13 cellular contexts compared by ENCODE assay signal in the genomic region with DNA sequence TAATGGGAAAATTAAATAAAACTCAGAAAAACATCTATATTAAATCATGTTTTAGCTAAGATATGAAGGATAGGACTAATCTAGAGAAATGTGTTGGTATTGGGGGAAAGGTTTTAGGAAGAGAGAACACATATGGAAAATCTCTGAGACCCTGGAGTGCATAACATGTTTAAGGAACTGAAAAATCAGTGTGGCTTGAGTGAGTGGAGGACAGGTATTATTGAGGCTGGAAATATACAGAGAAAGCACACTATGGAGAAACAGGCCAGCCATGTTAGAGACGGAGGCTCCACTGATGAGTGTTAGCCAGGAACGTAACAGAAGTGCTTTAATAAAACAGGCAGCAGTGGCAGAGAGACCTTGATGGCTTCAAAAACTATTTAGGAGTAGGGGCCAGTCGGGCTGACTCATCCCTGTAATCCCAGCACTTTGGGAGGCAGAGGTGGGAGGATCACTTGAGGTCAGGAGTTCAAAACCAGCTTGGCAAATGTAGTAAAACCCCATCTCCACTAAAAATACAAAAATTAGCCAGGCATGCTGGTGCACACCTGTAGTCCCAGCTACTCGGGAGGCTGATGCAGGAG.
"Had no signal": no experiment of that assay in that cellular context is flagged by ENCODE, and none has a peak within 500 bp of the region (broad histone marks: within the 10 kb centered on the region; RNA-seq: fewer than 3 reads in every experiment).

No MANE protein-coding gene starts in this region.

- H3K9me3 Mint-ChIP-seq: activated CD4-positive, alpha-beta T cell treated with anti-CD3 and anti-CD28 coated beads, Interleukin-2, amount 10 ng/mL, durations not matched to agents 24 days and 14 days; activated naive CD4-positive, alpha-beta T cell treated with anti-CD3 and anti-CD28 coated beads for 36 hours; activated T-helper 17 cell treated with anti-CD3 and anti-CD28 coated beads, Interleukin-2, amount 50 U/mL, for 72 hours; neural crest cell; T-cell had no signal

- H3K27me3 ChIP-seq: gastroesophageal sphincter, pancreas, tibial nerve had no signal

- H3K36me3 Mint-ChIP-seq: T-cell had no signal

- H3K27ac Mint-ChIP-seq: activated CD4-positive, alpha-beta T cell treated with anti-CD3 and anti-CD28 coated beads, Interleukin-2, amount 10 ng/mL, durations not matched to agents 24 days and 14 days; activated naive CD4-positive, alpha-beta T cell treated with anti-CD3 and anti-CD28 coated beads for 36 hours; activated T-helper 17 cell treated with anti-CD3 and anti-CD28 coated beads, Interleukin-2, amount 50 U/mL, for 72 hours; T-cell had no signal

- H3K4me3 Mint-ChIP-seq: activated CD4-positive, alpha-beta T cell treated with anti-CD3 and anti-CD28 coated beads, Interleukin-2, amount 10 ng/mL, durations not matched to agents 24 days and 14 days; activated naive CD4-positive, alpha-beta T cell treated with anti-CD3 and anti-CD28 coated beads for 36 hours; activated T-helper 17 cell treated with anti-CD3 and anti-CD28 coated beads, Interleukin-2, amount 50 U/mL, for 72 hours; neural crest cell; T-cell had no signal

- H3K9me3 ChIP-seq: gastroesophageal sphincter, pancreas, tibial nerve had no signal

- DNase-seq: activated CD4-positive, alpha-beta T cell treated with anti-CD3 and anti-CD28 coated beads, Interleukin-2, amount 10 ng/mL, durations not matched to agents 24 days and 14 days; activated naive CD4-positive, alpha-beta T cell treated with anti-CD3 and anti-CD28 coated beads for 36 hours; central memory CD4-positive, alpha-beta T cell; effector memory CD4-positive, alpha-beta T cell; islet precursor cell; pancreas; T-cell had no signal

- ATAC-seq: activated T-helper 17 cell treated with anti-CD3 and anti-CD28 coated beads, Interleukin-2, amount 50 U/mL, for 72 hours; gastroesophageal sphincter; left lobe of liver; pancreas; T-cell had no signal

- H3K4me1 Mint-ChIP-seq: activated T-helper 17 cell treated with anti-CD3 and anti-CD28 coated beads, Interleukin-2, amount 50 U/mL, for 72 hours had no signal

- H3K27me3 Mint-ChIP-seq: activated CD4-positive, alpha-beta T cell treated with anti-CD3 and anti-CD28 coated beads, Interleukin-2, amount 10 ng/mL, durations not matched to agents 24 days and 14 days; activated T-helper 17 cell treated with anti-CD3 and anti-CD28 coated beads, Interleukin-2, amount 50 U/mL, for 72 hours; T-cell had no signal

- H3K27ac ChIP-seq: epithelial cell of prostate, gastroesophageal sphincter, pancreas, tibial nerve had no signal

- H3K36me3 ChIP-seq: pancreas, tibial nerve had no signal

- H3K4me3 ChIP-seq: gastroesophageal sphincter, pancreas, tibial nerve had no signal

- H3K4me1 ChIP-seq: pancreas had no signal
